ENCODE assay signal across 23 cellular contexts in the genomic region with DNA sequence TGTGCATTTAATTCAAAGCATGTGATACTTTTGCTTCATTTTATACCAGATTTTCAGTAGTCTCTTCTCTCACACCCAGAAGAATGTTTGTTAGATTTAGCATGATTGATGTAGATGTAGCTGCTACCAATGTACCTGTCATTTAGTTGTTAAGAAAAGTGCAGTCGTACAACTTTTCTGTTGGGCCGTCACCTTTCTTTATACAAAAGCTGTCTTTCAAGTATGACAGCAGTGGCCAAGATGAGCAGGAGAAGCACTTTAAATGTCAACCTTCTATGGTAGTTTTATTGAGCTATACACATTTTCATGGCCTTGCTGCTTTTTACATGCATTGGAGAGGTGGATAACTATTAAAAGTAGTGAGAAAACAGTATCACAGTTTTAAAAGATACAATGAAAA.
"Had no signal": no experiment of that assay in that cellular context is flagged by ENCODE, and none has a peak within 500 bp of the region (broad histone marks: within the 10 kb centered on the region; RNA-seq: fewer than 3 reads in every experiment).

No MANE protein-coding gene starts in this region.

- DNase-seq: stimulated activated CD4-positive, alpha-beta T cell treated with anti-CD3 and anti-CD28 coated beads, Interleukin-2, amount 100 ng/mL, for 48 hours; stimulated activated CD4-positive, alpha-beta T cell treated with anti-CD3 and anti-CD28 coated beads, Interleukin-4, amount 100 ng/mL, for 1 hour; stimulated activated CD4-positive, alpha-beta T cell treated with anti-CD3 and anti-CD28 coated beads, Interleukin-4, amount 100 ng/mL, for 24 hours; stimulated activated CD4-positive, alpha-beta T cell treated with anti-CD3 and anti-CD28 coated beads, Interleukin-4, amount 100 ng/mL, for 4 hours; stimulated activated CD8-positive, alpha-beta memory T cell treated with anti-CD3 and anti-CD28 coated beads, Interleukin-4, amount 100 ng/mL, for 48 hours; stimulated activated naive B cell treated with anti-CD40 and anti-IgM and Interleukin-4, amounts not matched to agents 10 μg/mL and 1 μg/mL and 100 μg/mL, for 72 hours; stimulated activated naive CD4-positive, alpha-beta T cell; stimulated activated naive CD4-positive, alpha-beta T cell treated with Interleukin-2 at 50 U/mL for 16 hours; stimulated activated naive CD8-positive, alpha-beta T cell treated with anti-CD3 and anti-CD28 coated beads, Interleukin-15, amount 100 ng/mL, for 72 hours; stimulated activated naive CD8-positive, alpha-beta T cell treated with anti-CD3 and anti-CD28 coated beads, Interleukin-15, Interleukin-2, amounts not matched to agents 100 U/mL and 50 U/mL, for 24 hours; stomach; substantia nigra; testis; thyroid gland; tibial artery; transverse colon; upper lobe of left lung; upper lobe of right lung; uterus had no signal

- H3K4me1 ChIP-seq: stomach, suprapubic skin, testis, thyroid gland, tibial artery, tibial nerve, transverse colon, upper lobe of left lung, upper lobe of right lung, uterus, vagina had no signal

- H3K27ac ChIP-seq: stomach, suprapubic skin, testis, thoracic aorta, thyroid gland, tibial artery, tibial nerve, transverse colon, upper lobe of left lung, upper lobe of right lung, uterus, vagina had no signal

- H3K9me3 ChIP-seq: stomach, suprapubic skin, testis, thoracic aorta, thyroid gland, tibial artery, tibial nerve, upper lobe of left lung, upper lobe of right lung, uterus, vagina had no signal

- H3K36me3 ChIP-seq: stomach, suprapubic skin, thoracic aorta, thyroid gland, tibial artery, tibial nerve, transverse colon, upper lobe of left lung, upper lobe of right lung, uterus, vagina had no signal

- H3K27me3 ChIP-seq: stomach, suprapubic skin, testis, thyroid gland, tibial artery, tibial nerve, transverse colon, upper lobe of left lung, upper lobe of right lung, uterus, vagina had no signal

- H3K4me3 ChIP-seq: stomach, suprapubic skin, testis, thoracic aorta, thyroid gland, tibial artery, tibial nerve, transverse colon, upper lobe of left lung, upper lobe of right lung, uterus, vagina had no signal
